26 cellular contexts compared by ENCODE assay signal in genomic region chr14:92993302-92993701, GRCh38.
DNase-seq lines count a peak whose midpoint lies in the region; ATAC-seq and TF ChIP-seq lines count a peak whose summit lies in the region.
"Had no signal": no experiment of that assay in that cellular context is flagged by ENCODE, and none has a peak within 500 bp of the region (broad histone marks: within the 10 kb centered on the region; RNA-seq: fewer than 3 reads in every experiment).

No MANE protein-coding gene starts in this region.

- no peaks in the 10 kb centered on the region for H3K79me2 ChIP-seq in osteoblast (ENCODE audit: insufficient read depth, low read length)

- H3K9me3 Mint-ChIP-seq in effector memory CD8-positive, alpha-beta T cell, result no peaks in the 10 kb centered on the region
- H3K9me3 Mint-ChIP-seq: activated CD4-positive, alpha-beta T cell treated with anti-CD3 and anti-CD28 coated beads, Interleukin-2, amount 10 ng/mL, durations not matched to agents 7 days and 5 days; activated naive CD4-positive, alpha-beta T cell treated with anti-CD3 and anti-CD28 coated beads, Interleukin-2, amount 50 U/mL, for 24 hours; activated T-helper 1 cell treated with anti-CD3 and anti-CD28 coated beads, Interleukin-12 subunit alpha, Interleukin-12 subunit beta, Interleukin-2, Interleukin-4 antibody, amounts not matched to agents 30 ng/mL and 10 ng/mL and 1 ng/mL, durations not matched to agents 14 hours and 24 hours and 36 hours; T-helper 1 cell treated with Interleukin-12 subunit alpha and Interleukin-12 subunit beta and Interleukin-4 antibody, amounts not matched to agents 30 μg/mL and 1 μg/mL, for 36 hours had no signal

- no peak overlapping the region for H3K4me3 Mint-ChIP-seq in effector memory CD8-positive, alpha-beta T cell
- H3K4me3 Mint-ChIP-seq: activated CD4-positive, alpha-beta T cell treated with anti-CD3 and anti-CD28 coated beads, Interleukin-2, amount 10 ng/mL, durations not matched to agents 7 days and 5 days; activated CD8-positive, alpha-beta memory T cell treated with anti-CD3 and anti-CD28 coated beads, Interleukin-2, amount 10 ng/mL, durations not matched to agents 7 days and 5 days; activated naive CD4-positive, alpha-beta T cell treated with anti-CD3 and anti-CD28 coated beads, Interleukin-2, amount 50 U/mL, for 24 hours; activated T-helper 1 cell treated with anti-CD3 and anti-CD28 coated beads, Interleukin-12 subunit alpha, Interleukin-12 subunit beta, Interleukin-2, Interleukin-4 antibody, amounts not matched to agents 30 ng/mL and 10 ng/mL and 1 ng/mL, durations not matched to agents 14 hours and 24 hours and 36 hours; B cell; T-helper 1 cell treated with Interleukin-12 subunit alpha and Interleukin-12 subunit beta and Interleukin-4 antibody, amounts not matched to agents 30 μg/mL and 1 μg/mL, for 36 hours had no signal

- intact Hi-C loops in right cardiac atrium (cut with DNase I), result no loop called here
- intact Hi-C loops in gastrocnemius medialis (cut with DNase I; ENCODE audit: low total_unique reads), result no loop called here

- H3K36me3 Mint-ChIP-seq in effector memory CD8-positive, alpha-beta T cell (ENCODE audit: insufficient read depth), result peaks cover 9% of the 10 kb centered on the region

- H3K36me3 ChIP-seq in osteoblast (ENCODE audit: insufficient read depth, low read length) (no peaks in the 10 kb centered on the region), gastrocnemius medialis (no peaks in the 10 kb centered on the region)

- no peak overlapping the region for H3K4me3 ChIP-seq in right cardiac atrium (ENCODE audit: low read length)
- H3K4me3 ChIP-seq in osteoblast (ENCODE audit: insufficient read depth, low read length), result no peak overlapping the region
- no peak overlapping the region for H3K4me3 ChIP-seq in gastrocnemius medialis
- H3K4me3 ChIP-seq: A549, ascending aorta, Peyer's patch, stomach had no signal

- H3K4me2 ChIP-seq in osteoblast (ENCODE audit: insufficient read depth, low read length), result no peak overlapping the region
- H3K4me2 ChIP-seq: A549 had no signal

- peaks cover 3 to 7% of the 10 kb centered on the region in 2 donors for H3K4me1 Mint-ChIP-seq in effector memory CD8-positive, alpha-beta T cell (ENCODE audit: low read depth in 2 of 2)
- H3K4me1 Mint-ChIP-seq: activated CD4-positive, alpha-beta T cell treated with anti-CD3 and anti-CD28 coated beads, Interleukin-2, amount 10 ng/mL, durations not matched to agents 7 days and 5 days; activated CD8-positive, alpha-beta memory T cell treated with anti-CD3 and anti-CD28 coated beads, Interleukin-2, amount 10 ng/mL, durations not matched to agents 7 days and 5 days; activated naive CD4-positive, alpha-beta T cell treated with anti-CD3 and anti-CD28 coated beads, Interleukin-2, amount 50 U/mL, for 24 hours; B cell had no signal

- ATAC-seq in effector memory CD8-positive, alpha-beta T cell (replicated peaks), result no peak
- ATAC-seq in right cardiac atrium (peak; percentile 77 to 82), HG03432 (IDR thresholded peaks at IDR 0.05; ENCODE audit: unreplicated experiment) (no peak), gastrocnemius medialis (no peak)
- ATAC-seq: A549; activated CD8-positive, alpha-beta memory T cell treated with anti-CD3 and anti-CD28 coated beads, Interleukin-2, amount 10 ng/mL, durations not matched to agents 7 days and 5 days had no signal

- 67% methylated on average over 9 of the region's 9 CpGs for WGBS in right cardiac atrium

- DNase-seq in MV-4-11 (lab: John Stamatoyannopoulos, UW) (peak; percentile 68), right cardiac atrium (peak in 2 of 3 donors; percentile 78 to 80), osteoblast (ENCODE audit: insufficient read length, low spot score, missing footprints) (peak; percentile 53), NCI-H446 (lab: John Stamatoyannopoulos, UW) (no peak), gastrocnemius medialis (no peak), erythroblast (lab: John Stamatoyannopoulos, UW) (no peak)
- no peak for DNase-seq in effector memory CD8-positive, alpha-beta T cell
- DNase-seq: activated CD4-positive, alpha-beta T cell treated with anti-CD3 and anti-CD28 coated beads, Interleukin-2, amount 10 ng/mL, durations not matched to agents 7 days and 5 days; activated CD8-positive, alpha-beta memory T cell treated with anti-CD3 and anti-CD28 coated beads, Interleukin-2, amount 10 ng/mL, durations not matched to agents 7 days and 5 days; effector CD4-positive, alpha-beta T cell; GF-D8; Kasumi-1; NCI-H1105 treated with DMSO at 0.1 percent for 48 hours; NCI-H2081; NCI-H510A treated with DMSO at 0.1 percent for 48 hours; Peyer's patch; stomach had no signal

- H3K27ac ChIP-seq in right cardiac atrium (ENCODE audit: low read length), result peak overlapping the region; percentile 65
- H3K27ac ChIP-seq in osteoblast (ENCODE audit: low read depth, low read length), result no peak overlapping the region
- H3K27ac ChIP-seq in gastrocnemius medialis, result no peak overlapping the region
- H3K27ac ChIP-seq: A549, ascending aorta, neutrophil, VCaP had no signal

- H3K27me3 Mint-ChIP-seq in effector memory CD8-positive, alpha-beta T cell, result no peaks in the 10 kb centered on the region
- H3K27me3 Mint-ChIP-seq: activated CD4-positive, alpha-beta T cell treated with anti-CD3 and anti-CD28 coated beads, Interleukin-2, amount 10 ng/mL, durations not matched to agents 7 days and 5 days; activated CD8-positive, alpha-beta memory T cell treated with anti-CD3 and anti-CD28 coated beads, Interleukin-2, amount 10 ng/mL, durations not matched to agents 7 days and 5 days; activated naive CD4-positive, alpha-beta T cell treated with anti-CD3 and anti-CD28 coated beads, Interleukin-2, amount 50 U/mL, for 24 hours; B cell had no signal

- H4K20me1 ChIP-seq in osteoblast (ENCODE audit: insufficient read depth, low read length), result peaks cover 3% of the 10 kb centered on the region

- TF ChIP-seq CTCF in osteoblast (IDR thresholded peaks at IDR 0.05; ENCODE audit: extremely low read depth, low read depth, low read length) (no peak), gastrocnemius medialis (IDR thresholded peaks at IDR 0.05 in 4 of 5, conservative IDR thresholded peaks at IDR 0.05 in 1 of 5) (no peak)

- no peaks in the 10 kb centered on the region for H3K9me3 ChIP-seq in right cardiac atrium (ENCODE audit: control insufficient read depth, low read length)
- H3K9me3 ChIP-seq in osteoblast (ENCODE audit: low read depth, low read length), result no peaks in the 10 kb centered on the region
- H3K9me3 ChIP-seq in gastrocnemius medialis, result no peaks in the 10 kb centered on the region
- H3K9me3 ChIP-seq: ascending aorta, neutrophil, Peyer's patch, stomach had no signal

- H3K27ac Mint-ChIP-seq in effector memory CD8-positive, alpha-beta T cell, result peak overlapping the region; percentile 29 to 44
- H3K27ac Mint-ChIP-seq: activated CD4-positive, alpha-beta T cell treated with anti-CD3 and anti-CD28 coated beads, Interleukin-2, amount 10 ng/mL, durations not matched to agents 7 days and 5 days; activated CD8-positive, alpha-beta memory T cell treated with anti-CD3 and anti-CD28 coated beads, Interleukin-2, amount 10 ng/mL, durations not matched to agents 7 days and 5 days; activated naive CD4-positive, alpha-beta T cell treated with anti-CD3 and anti-CD28 coated beads, Interleukin-2, amount 50 U/mL, for 24 hours; activated T-helper 1 cell treated with anti-CD3 and anti-CD28 coated beads, Interleukin-12 subunit alpha, Interleukin-12 subunit beta, Interleukin-2, Interleukin-4 antibody, amounts not matched to agents 30 ng/mL and 10 ng/mL and 1 ng/mL, durations not matched to agents 14 hours and 24 hours and 36 hours; B cell; T-helper 1 cell treated with Interleukin-12 subunit alpha and Interleukin-12 subunit beta and Interleukin-4 antibody, amounts not matched to agents 30 μg/mL and 1 μg/mL, for 36 hours had no signal

- TF ChIP-seq POLR2A in gastrocnemius medialis (IDR thresholded peaks at IDR 0.05), result no peak
- no peak for TF ChIP-seq POLR2A in erythroblast (IDR thresholded peaks at IDR 0.05; ENCODE audit: low read length)

- H3K4me1 ChIP-seq in right cardiac atrium (ENCODE audit: control insufficient read depth, insufficient read depth, low read length) (peaks cover 15% of the 10 kb centered on the region), osteoblast (ENCODE audit: insufficient read depth, low read length) (no peaks in the 10 kb centered on the region), gastrocnemius medialis (no peaks in the 10 kb centered on the region)
- H3K4me1 ChIP-seq: A549, ascending aorta, Peyer's patch had no signal

- H3K27me3 ChIP-seq in right cardiac atrium (ENCODE audit: control insufficient read depth, insufficient read depth) (no peaks in the 10 kb centered on the region), osteoblast (ENCODE audit: insufficient read depth, low read length) (no peaks in the 10 kb centered on the region), gastrocnemius medialis (no peaks in the 10 kb centered on the region)
- H3K27me3 ChIP-seq: ascending aorta, neutrophil, Peyer's patch, stomach had no signal

- in situ Hi-C loops in gastrocnemius medialis (cut with MboI; ENCODE audit: low sequenced_read_pairs in 4 of 4), result no loop called here

- no peak overlapping the region for H2AFZ ChIP-seq in osteoblast (ENCODE audit: low read length)

Comparison
In these comparisons a context has a peak if more than half of its experiments do, and no peak if none do; other contexts are left out.
1. DNase-seq: peak in MV-4-11 (single experiment), right cardiac atrium (2 of 3) and osteoblast (single experiment); none in effector memory CD8-positive, alpha-beta T cell (0 of 3), NCI-H446 (0 of 2), gastrocnemius medialis (0 of 2) and erythroblast (0 of 2).
2. ATAC-seq: peak in right cardiac atrium (2 of 2); none in effector memory CD8-positive, alpha-beta T cell (single experiment), HG03432 (single experiment) and gastrocnemius medialis (0 of 2).